Comparison of ENCODE assay signal across 17 cellular contexts in genomic region chr10:8439040-8439439, GRCh38.
"Had no signal": no experiment of that assay in that cellular context is flagged by ENCODE, and none has a peak within 500 bp of the region (broad histone marks: within the 10 kb centered on the region; RNA-seq: fewer than 3 reads in every experiment).

No MANE protein-coding gene starts in this region.

- ATAC-seq: activated CD4-positive, alpha-beta T cell treated with anti-CD3 and anti-CD28 coated beads for 36 hours; gastroesophageal sphincter; psoas muscle; sciatic nerve had no signal

- H3K4me3 ChIP-seq: adrenal gland, gastroesophageal sphincter, hepatocyte, psoas muscle, spleen had no signal

- H3K27me3 ChIP-seq: adrenal gland had no signal

- H3K79me2 ChIP-seq: hepatocyte had no signal

- DNase-seq: activated CD4-positive, alpha-beta T cell treated with anti-CD3 and anti-CD28 coated beads for 36 hours; activated T-cell treated with anti-CD3 and anti-CD28 coated beads, Interleukin-2, amount 50 U/mL, for 4 hours; adrenal gland; cortex of kidney; effector CD8-positive, alpha-beta T cell; nucleus accumbens; psoas muscle; spleen; stimulated activated CD4-positive, alpha-beta T cell treated with anti-CD3 and anti-CD28 coated beads, Interleukin-1b, Interleukin-23, amount 100 ng/mL, for 48 hours; stimulated activated naive B cell treated with anti-CD40 and anti-IgM and Interleukin-4, amounts not matched to agents 10 μg/mL and 1 μg/mL and 100 μg/mL, for 72 hours; WERI-Rb-1 had no signal

- H3K27ac ChIP-seq: adrenal gland, epithelial cell of prostate, gastroesophageal sphincter, hepatocyte, psoas muscle, spleen, WERI-Rb-1 had no signal

- H3K36me3 Mint-ChIP-seq: mesothelial cell of epicardium; stimulated activated naive B cell treated with anti-CD40 and anti-IgM and Interleukin-4, amounts not matched to agents 10 μg/mL and 1 μg/mL and 100 μg/mL, for 72 hours; type B pancreatic cell had no signal

- H3K4me2 ChIP-seq: hepatocyte had no signal

- H3K4me1 ChIP-seq: adrenal gland, gastroesophageal sphincter, psoas muscle had no signal

- H3K9me3 Mint-ChIP-seq: activated T-cell treated with anti-CD3 and anti-CD28 coated beads, Interleukin-2, amount 50 U/mL, for 4 hours; stimulated activated naive B cell treated with anti-CD40 and anti-IgM and Interleukin-4, amounts not matched to agents 10 μg/mL and 1 μg/mL and 100 μg/mL, for 72 hours; type B pancreatic cell had no signal

- H3K27ac Mint-ChIP-seq: activated CD4-positive, alpha-beta T cell treated with anti-CD3 and anti-CD28 coated beads for 36 hours; mesothelial cell of epicardium; stimulated activated naive B cell treated with anti-CD40 and anti-IgM and Interleukin-4, amounts not matched to agents 10 μg/mL and 1 μg/mL and 100 μg/mL, for 72 hours; type B pancreatic cell had no signal

- H3K27me3 Mint-ChIP-seq: activated CD4-positive, alpha-beta T cell treated with anti-CD3 and anti-CD28 coated beads for 36 hours had no signal

- H3K4me1 Mint-ChIP-seq: stimulated activated naive B cell treated with anti-CD40 and anti-IgM and Interleukin-4, amounts not matched to agents 10 μg/mL and 1 μg/mL and 100 μg/mL, for 72 hours had no signal

- H3K4me3 Mint-ChIP-seq: activated CD4-positive, alpha-beta T cell treated with anti-CD3 and anti-CD28 coated beads for 36 hours; activated T-cell treated with anti-CD3 and anti-CD28 coated beads, Interleukin-2, amount 50 U/mL, for 4 hours; mesothelial cell of epicardium; stimulated activated naive B cell treated with anti-CD40 and anti-IgM and Interleukin-4, amounts not matched to agents 10 μg/mL and 1 μg/mL and 100 μg/mL, for 72 hours; type B pancreatic cell had no signal

- H2AFZ ChIP-seq: hepatocyte had no signal

- H3K36me3 ChIP-seq: adrenal gland, gastroesophageal sphincter, spleen, WERI-Rb-1 had no signal

- H3K9me3 ChIP-seq: adrenal gland, gastroesophageal sphincter, psoas muscle, spleen had no signal
